ENCODE assay signal across 10 cellular contexts in the genomic region with DNA sequence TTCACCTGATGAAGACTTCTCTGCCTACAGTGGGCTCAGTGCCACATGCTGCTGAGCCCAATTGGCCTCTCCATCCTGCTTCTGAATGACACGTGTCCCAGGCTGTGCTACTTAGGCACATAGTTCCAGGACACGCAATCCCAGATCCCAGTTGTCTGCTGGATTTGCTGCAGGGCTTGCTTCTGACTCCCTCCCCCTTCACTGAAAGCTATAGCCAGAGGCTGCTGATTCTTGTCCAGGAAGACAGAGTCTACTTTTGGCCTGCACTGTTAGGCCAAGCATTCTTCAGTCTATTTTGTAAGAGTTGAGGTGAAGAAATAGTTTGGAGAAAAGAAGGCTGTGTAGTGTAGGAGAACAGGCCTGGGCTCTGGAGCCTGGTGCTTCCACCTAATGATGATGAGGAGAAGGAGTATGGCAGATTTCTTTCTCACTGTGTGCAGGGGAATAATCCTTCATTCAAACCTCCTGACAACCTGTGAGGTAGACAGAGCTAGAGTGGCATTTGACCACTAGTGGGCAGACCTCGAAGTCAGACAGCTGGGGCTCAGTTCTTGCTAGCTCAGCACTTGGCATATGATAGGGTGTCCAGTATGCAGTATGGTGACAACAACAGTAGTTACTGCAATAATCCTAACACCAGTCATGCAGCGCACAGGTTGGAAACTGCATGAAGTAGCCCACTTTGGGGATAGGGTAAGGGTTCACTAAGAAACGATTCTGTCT. TPM values are rescaled to one million over a fixed set of nuclear protein-coding genes. Genes with fewer than 3 reads are reported as not detected.
DNase-seq lines count a peak whose midpoint lies in the region; ATAC-seq and TF ChIP-seq lines count a peak whose summit lies in the region.
"Had no signal": no experiment of that assay in that cellular context is flagged by ENCODE, and none has a peak within 500 bp of the region (broad histone marks: within the 10 kb centered on the region; RNA-seq: fewer than 3 reads in every experiment).

No MANE protein-coding gene starts in this region.

- TF ChIP-seq POLR2A in heart left ventricle (IDR thresholded peaks at IDR 0.05): no peak

- H3K9me3 ChIP-seq in SU-DHL-6 (ENCODE audit: insufficient read depth, low read length) (no peaks in the 10 kb centered on the region), heart left ventricle (no peaks in the 10 kb centered on the region), stomach smooth muscle (ENCODE audit: control insufficient read depth in 2 of 2, low read length in 2 of 2) (no peaks in the 10 kb centered on the region)

- no peaks in the 10 kb centered on the region for H3F3A ChIP-seq in SU-DHL-6 (ENCODE audit: insufficient read depth)

- TF ChIP-seq CTCF in SU-DHL-6 (IDR thresholded peaks at IDR 0.05; ENCODE audit: insufficient read depth, low read length, poor library complexity, severe bottlenecking) (peak; percentile 18), heart left ventricle (IDR thresholded peaks at IDR 0.05) (peak in 10 of 12 donors; percentile 23 to 54 (median 33))

- H3K36me3 ChIP-seq in SU-DHL-6 (ENCODE audit: low read length) (no peaks in the 10 kb centered on the region), heart left ventricle (peaks cover 0 to 11% (median 0%) of the 10 kb centered on the region in 9 donors), stomach smooth muscle (ENCODE audit: control insufficient read depth in 2 of 2, insufficient read depth in 2 of 2, low read length in 2 of 2) (no peaks in the 10 kb centered on the region)

- H3K27me3 ChIP-seq in SU-DHL-6 (ENCODE audit: low read length) (no peaks in the 10 kb centered on the region), heart left ventricle (no peaks in the 10 kb centered on the region), stomach smooth muscle (ENCODE audit: control insufficient read depth in 1 of 2, insufficient read depth in 2 of 2, low read length in 2 of 2) (no peaks in the 10 kb centered on the region)

- no peak overlapping the region for H2AFZ ChIP-seq in SU-DHL-6 (ENCODE audit: low read depth, low read length, severe bottlenecking)

- H3K27ac ChIP-seq in SU-DHL-6 (ENCODE audit: low read depth, low read length) (no peak overlapping the region), heart left ventricle (peak overlapping the region in 6 of 12 donors; percentile 1 to 67 (median 18)), stomach smooth muscle (ENCODE audit: low read length) (peak overlapping the region; percentile 79)
- H3K27ac ChIP-seq: SK-N-MC had no signal

- H3K4me3 ChIP-seq in SU-DHL-6 (ENCODE audit: insufficient read depth, low read length, poor library complexity, severe bottlenecking) (no peak overlapping the region), heart left ventricle (no peak overlapping the region), stomach smooth muscle (ENCODE audit: low read length in 2 of 2) (no peak overlapping the region)
- H3K4me3 ChIP-seq: SK-N-MC had no signal

- no peaks in the 10 kb centered on the region for H4K20me1 ChIP-seq in SU-DHL-6 (ENCODE audit: low read depth, low read length)

- DNase-seq in COLO829 (ENCODE audit: low spot score) (peak; percentile 26), heart left ventricle (peak in 2 of 5 donors; percentile 40 to 43), inferior parietal cortex (ENCODE audit: extremely low spot score) (no peak), NCI-H128 (lab: John Stamatoyannopoulos, UW; ENCODE audit: unreplicated experiment) (no peak), HPDE6-E6E7 (ENCODE audit: extremely low spot score) (no peak)

- H3K79me2 ChIP-seq in SU-DHL-6 (ENCODE audit: insufficient read depth, low read length): no peaks in the 10 kb centered on the region

- ATAC-seq in GM21723 (IDR thresholded peaks at IDR 0.05; ENCODE audit: unreplicated experiment) (peak; percentile 49), heart left ventricle (peak; percentile 58 to 80 (median 64))

- H3K9me2 ChIP-seq in SU-DHL-6 (replicated peaks; ENCODE audit: insufficient read depth, low read length): no peaks in the 10 kb centered on the region

- H3K4me1 ChIP-seq in heart left ventricle (peaks cover 0 to 63% (median 20%) of the 10 kb centered on the region in 12 donors), stomach smooth muscle (ENCODE audit: control insufficient read depth, insufficient read depth, low read length) (peaks cover 41% of the 10 kb centered on the region)

- 76 to 83% (median 80%) methylated on average over 5 of the region's 5 CpGs for WGBS in heart left ventricle, 4 donors

- no peak overlapping the region for H3K9ac ChIP-seq in SU-DHL-6 (ENCODE audit: low read length)
- H3K9ac ChIP-seq in stomach smooth muscle (ENCODE audit: low read length in 2 of 2): peak overlapping the region in 1 of 2 donors; percentile 36

- intact Hi-C loops in heart left ventricle (cut with DNase I): loop anchor here in 3 of 10 donors (10.0 kb wide), 2 partner anchors 103 to 133 kb away; no protein-coding TSS in a partner anchor

- no peak overlapping the region for H3K4me2 ChIP-seq in SU-DHL-6 (ENCODE audit: low read depth, low read length, poor library complexity, severe bottlenecking)

RNA-seq across cellular contexts. Expression of a gene that starts 19.5 kb away (rescaled TPM):
- total RNA-seq in heart left ventricle: 10 to 100 TPM in 7 of 9 donors, 1 to 10 TPM in 2; 6.6 to 36.3 (median 18.0) TPM
- polyA plus RNA-seq in heart left ventricle: 1 to 10 TPM; 4.6 to 8.0 TPM
- total RNA-seq: natural killer cell treated with Interleukin-12 subunit alpha and Interleukin-12 subunit beta and Interleukin-15 and Interleukin-18, amount 100 ng/mL, for 72 hours had no signal

RNA-seq across cellular contexts. Expression of a gene that starts 34.0 kb away (rescaled TPM):
- 10 to 100 TPM in 5 of 9 donors, 1 to 10 TPM in 4; 3.1 to 32.4 (median 10.1) TPM for total RNA-seq in heart left ventricle
- 1 to 10 TPM; 1.6 to 4.4 TPM for polyA plus RNA-seq in heart left ventricle
- total RNA-seq: natural killer cell treated with Interleukin-12 subunit alpha and Interleukin-12 subunit beta and Interleukin-15 and Interleukin-18, amount 100 ng/mL, for 72 hours had no signal
